ENCODE assay signal across 12 cellular contexts in genomic region chr11:74778581-74778980, GRCh38. TPM values are rescaled to one million over a fixed set of nuclear protein-coding genes. Genes with fewer than 3 reads are reported as not detected.
"Had no signal": no experiment of that assay in that cellular context is flagged by ENCODE, and none has a peak within 500 bp of the region (broad histone marks: within the 10 kb centered on the region; RNA-seq: fewer than 3 reads in every experiment).

No MANE protein-coding gene starts in this region.

- DNase-seq: GM23248, GOT3, H7, H9, HCEC 1CT, HFFc6 had no signal

- FAIRE-seq: H1, H54 had no signal

- H2AFZ ChIP-seq: GM23248, GM23338 had no signal

- H3K4me2 ChIP-seq: GM23338 had no signal

- ATAC-seq: GM23338, HCT116 had no signal

- H3K9me3 ChIP-seq: HAP-1 had no signal

- H3K27ac ChIP-seq: GM23248 had no signal

- H3K4me1 ChIP-seq: HAP-1 had no signal

- H3K9ac ChIP-seq: GM23248 had no signal

- H3K4me3 ChIP-seq: GM23248, GM23338, HAP-1 had no signal

- H3K36me3 ChIP-seq: HAP-1 had no signal

RNA-seq across cellular contexts. Expression of gene CHRDL2, which starts 47.4 kb away (rescaled TPM):
- total RNA-seq: GM23248, H4, H7, HFFc6 had no signal
- polyA plus RNA-seq: GM23248, GM23338 had no signal
